Comparison of ENCODE assay signal across 8 cellular contexts in the genomic region with DNA sequence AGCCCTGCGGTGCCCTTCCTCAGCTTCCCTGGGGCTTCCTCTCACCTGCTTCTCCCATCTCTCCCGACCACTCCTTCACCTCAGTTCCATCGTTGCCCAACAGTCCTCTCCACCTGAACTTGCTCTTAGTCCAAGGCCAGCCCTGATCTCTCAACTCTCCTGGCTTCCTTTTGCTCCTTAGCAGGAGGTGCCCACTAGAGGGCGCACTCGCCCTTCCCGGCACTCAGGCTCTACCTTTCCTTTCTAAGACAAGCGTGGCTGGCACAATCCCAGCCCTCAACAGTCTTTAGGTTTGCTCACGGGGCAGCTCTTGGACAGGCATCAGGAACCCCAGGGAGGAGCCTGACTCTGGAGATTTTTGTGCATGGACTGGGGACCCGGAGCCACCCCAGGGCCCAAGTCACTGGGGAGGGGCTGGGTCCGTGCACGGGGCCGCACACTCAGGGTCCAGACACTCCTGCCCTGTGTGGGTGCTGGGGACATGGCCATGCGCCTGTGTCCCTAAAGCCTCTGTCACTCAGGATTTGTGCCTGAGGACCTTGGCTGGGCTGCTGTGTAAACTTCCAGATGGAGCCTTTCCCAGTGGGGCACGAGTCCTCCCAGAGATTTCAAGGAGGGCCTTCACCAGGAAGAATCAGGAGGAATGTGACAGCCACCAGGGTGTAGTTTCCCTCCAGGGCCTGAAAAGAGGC. TPM values are rescaled to one million over a fixed set of nuclear protein-coding genes. Genes with fewer than 3 reads are reported as not detected.
DNase-seq lines count a peak whose midpoint lies in the region; ATAC-seq and TF ChIP-seq lines count a peak whose summit lies in the region.
"Had no signal": no experiment of that assay in that cellular context is flagged by ENCODE, and none has a peak within 500 bp of the region (broad histone marks: within the 10 kb centered on the region; RNA-seq: fewer than 3 reads in every experiment).

No MANE protein-coding gene starts in this region.

- no peaks in the 10 kb centered on the region for H3K9me3 ChIP-seq in T-helper 17 cell (ENCODE audit: control insufficient read depth, low read length, poor library complexity, severe bottlenecking)

- H3K36me3 ChIP-seq in brain microvascular endothelial cell (replicated peaks) = no peaks in the 10 kb centered on the region

- H3K27ac ChIP-seq in brain microvascular endothelial cell = no peak overlapping the region

- no peak overlapping the region for H3K4me3 ChIP-seq in brain microvascular endothelial cell (ENCODE audit: low read depth, low read length)

- intact Hi-C loops in left colon (cut with DNase I, micrococcal nuclease) = no loop called here

- peak; percentile 73 for TF ChIP-seq CTCF in brain microvascular endothelial cell (IDR thresholded peaks at IDR 0.05; ENCODE audit: low read depth, low read length, missing control alignments)

- H3K4me1 Mint-ChIP-seq in T-helper 17 cell = peaks cover 4% of the 10 kb centered on the region

- in situ Hi-C loops in brain microvascular endothelial cell (cut with HindIII; ENCODE audit: low pct_ligation_motif_present, low sequenced_read_pairs) = no loop called here

- ATAC-seq in T-helper 17 cell (peak; percentile 46), left colon (peak; percentile 80), HG03439 (IDR thresholded peaks at IDR 0.05; ENCODE audit: unreplicated experiment) (no peak)

- peak overlapping the region; percentile 21 for H3K27ac Mint-ChIP-seq in T-helper 17 cell

- no peaks in the 10 kb centered on the region for H3K36me3 Mint-ChIP-seq in T-helper 17 cell (ENCODE audit: low read depth)

- H3K27me3 Mint-ChIP-seq in T-helper 17 cell = peaks cover 49% of the 10 kb centered on the region

- peak; percentile 50 for DNase-seq in GM03348 (ENCODE audit: low spot score)
- peak; percentile 79 for DNase-seq in M059J (ENCODE audit: low read depth)
- peak in 2 of 3 donors; percentile 38 to 47 for DNase-seq in T-helper 17 cell
- DNase-seq in brain microvascular endothelial cell = no peak
- peak; percentile 37 to 76 for DNase-seq in left colon
- DNase-seq in stimulated activated CD8-positive, alpha-beta memory T cell treated with anti-CD3 and anti-CD28 coated beads, Interleukin-4, amount 100 ng/mL, for 48 hours = peak; percentile 86

- no peaks in the 10 kb centered on the region for H3K27me3 ChIP-seq in brain microvascular endothelial cell (replicated peaks)

- H3K4me3 Mint-ChIP-seq in T-helper 17 cell = no peak overlapping the region

RNA-seq across cellular contexts. Expression of a gene that starts 12.1 kb away (rescaled TPM):
- not detected in 2 replicates for total RNA-seq in M059J (2014; rRNA removed; shearing (Covaris generic))
- total RNA-seq in T-helper 17 cell = not detected
- total RNA-seq in left colon = 1 to 10 TPM in 1 of 2 donors, under 1 TPM in 1; 0.89 to 1.7 TPM
- total RNA-seq: dermis microvascular lymphatic vessel endothelial cell had no signal
